19 cellular contexts compared by ENCODE assay signal in genomic region chr1:54906586-54906985, GRCh38.
"Had no signal": no experiment of that assay in that cellular context is flagged by ENCODE, and none has a peak within 500 bp of the region (broad histone marks: within the 10 kb centered on the region; RNA-seq: fewer than 3 reads in every experiment).

No MANE protein-coding gene starts in this region.

- H3K79me2 ChIP-seq: hepatocyte had no signal

- H3K27ac ChIP-seq: coronary artery, hepatocyte, left ventricle myocardium inferior, lower lobe of right lung, right lobe of liver, stomach, thoracic aorta had no signal

- H3K4me2 ChIP-seq: hepatocyte had no signal

- H3K4me1 ChIP-seq: lower lobe of right lung, right lobe of liver, stomach had no signal

- H3K4me3 Mint-ChIP-seq: naive thymus-derived CD8-positive, alpha-beta T cell had no signal

- H3K4me1 Mint-ChIP-seq: naive thymus-derived CD8-positive, alpha-beta T cell had no signal

- H3K4me3 ChIP-seq: coronary artery, hepatocyte, left ventricle myocardium inferior, lower lobe of right lung, right lobe of liver, stomach, thoracic aorta had no signal

- ATAC-seq: left cardiac atrium; lower lobe of right lung; naive thymus-derived CD8-positive, alpha-beta T cell; right lobe of liver had no signal

- H3K9me3 ChIP-seq: left ventricle myocardium inferior, lower lobe of right lung, right lobe of liver, stomach, thoracic aorta had no signal

- H3K36me3 ChIP-seq: left ventricle myocardium inferior, lower lobe of right lung, right lobe of liver, stomach, thoracic aorta had no signal

- DNase-seq: effector CD4-positive, alpha-beta T cell; foreskin melanocyte; head of caudate nucleus; kidney; left cardiac atrium; left ventricle myocardium inferior; lower lobe of right lung; naive thymus-derived CD8-positive, alpha-beta T cell; retina; right lobe of liver; stimulated activated CD4-positive, alpha-beta T cell treated with anti-CD3 and anti-CD28 coated beads, Interleukin-4, amount 100 ng/mL, for 24 hours; stimulated activated naive CD4-positive, alpha-beta T cell; stomach; substantia nigra; trophoblast cell had no signal

- H3K27ac Mint-ChIP-seq: progenitor cell of endocrine pancreas had no signal

- H2AFZ ChIP-seq: hepatocyte had no signal

- H3K27me3 ChIP-seq: hepatocyte, right lobe of liver, stomach had no signal

- H3K36me3 Mint-ChIP-seq: naive thymus-derived CD8-positive, alpha-beta T cell had no signal

- H3K9me3 Mint-ChIP-seq: naive thymus-derived CD8-positive, alpha-beta T cell had no signal
